ENCODE assay signal across 1 cellular context in genomic region chr10:14971867-14972448, GRCh38.
TF ChIP-seq lines count a peak whose summit lies in the region.

No MANE protein-coding gene starts in this region.

TF ChIP-seq in IMR-90, 13 proteins besides CTCF, POLR2A, EP300 and RAD21:
- TF ChIP-seq RCOR1 (IDR thresholded peaks at IDR 0.05; ENCODE audit: insufficient replicate concordance, low read length) (no peak), MXI1 (IDR thresholded peaks at IDR 0.05; ENCODE audit: borderline replicate concordance, low read depth, low read length) (no peak), SMC3 (IDR thresholded peaks at IDR 0.05; ENCODE audit: low read depth, low read length) (no peak), ELK1 (IDR thresholded peaks at IDR 0.05; ENCODE audit: borderline replicate concordance, low read depth, low read length) (no peak), FOS (IDR thresholded peaks at IDR 0.05; ENCODE audit: low read depth, low read length) (no peak), CHD1 (IDR thresholded peaks at IDR 0.05; ENCODE audit: low read depth, low read length) (no peak), RFX5 (IDR thresholded peaks at IDR 0.05; ENCODE audit: low read depth, low read length) (no peak), BHLHE40 (IDR thresholded peaks at IDR 0.05; ENCODE audit: low read depth, low read length) (no peak), CEBPB (IDR thresholded peaks at IDR 0.05; ENCODE audit: low read depth, low read length) (no peak), MAZ (IDR thresholded peaks at IDR 0.05; ENCODE audit: borderline replicate concordance, low read depth, low read length) (no peak), MAFK (IDR thresholded peaks at IDR 0.05; ENCODE audit: low read depth, low read length) (no peak), USF2 (IDR thresholded peaks at IDR 0.05; ENCODE audit: low read depth, low read length) (no peak), NFE2L2 (IDR thresholded peaks at IDR 0.05; ENCODE audit: low read depth, low read length) (no peak)
TF ChIP-seq in IMR-90: peak in this region for 0.
